Comparison of ENCODE assay signal across 10 cellular contexts in the genomic region with DNA sequence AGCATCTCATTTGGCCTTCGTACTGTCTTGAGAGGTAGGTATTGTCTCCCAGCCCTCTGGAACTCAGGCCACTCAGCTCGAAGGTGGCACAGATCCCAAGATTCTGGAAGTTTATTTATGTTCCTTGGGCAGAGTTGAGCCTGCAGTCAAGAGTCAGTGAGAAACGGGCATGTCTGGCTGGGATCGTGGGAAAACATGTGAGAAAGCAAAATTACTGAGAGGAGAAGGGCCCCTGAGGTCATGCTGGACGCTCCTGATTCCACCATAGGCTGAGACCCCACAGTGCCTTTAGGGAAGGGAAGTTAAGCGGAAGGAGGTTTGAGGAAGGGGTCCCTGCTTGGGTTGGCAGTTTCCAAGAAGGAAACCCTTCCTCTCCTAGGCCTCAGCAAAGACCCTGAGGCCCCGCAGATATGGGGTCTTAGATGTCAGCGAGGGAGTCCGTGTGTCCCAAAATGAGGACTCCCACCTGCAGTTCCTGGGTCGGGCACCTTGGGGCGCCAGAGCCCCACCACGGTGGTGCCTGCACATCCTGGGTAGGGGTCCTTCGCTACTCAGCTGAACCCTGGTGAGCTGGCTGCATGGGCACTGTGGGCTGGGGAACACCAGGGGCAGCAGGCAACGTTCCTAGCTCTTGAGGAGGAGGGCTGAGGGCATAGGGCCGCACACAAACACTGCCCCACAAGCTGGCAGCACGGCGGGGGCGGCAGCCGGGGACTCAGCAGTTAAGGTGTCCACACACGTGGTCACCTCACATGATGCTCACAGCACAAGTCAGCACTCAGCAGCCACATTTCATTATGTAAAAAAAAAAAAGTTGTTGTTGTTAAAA. TPM values are rescaled to one million over a fixed set of nuclear protein-coding genes. Genes with fewer than 3 reads are reported as not detected.
DNase-seq lines count a peak whose midpoint lies in the region; ATAC-seq, FAIRE-seq and TF ChIP-seq lines count a peak whose summit lies in the region.
"Had no signal": no experiment of that assay in that cellular context is flagged by ENCODE, and none has a peak within 500 bp of the region (broad histone marks: within the 10 kb centered on the region; RNA-seq: fewer than 3 reads in every experiment).

No MANE protein-coding gene starts in this region.

- TF ChIP-seq CTCF in GM10248 (IDR thresholded peaks at IDR 0.05; ENCODE audit: control extremely low read depth, extremely low read depth, low read depth, missing control alignments): peak; percentile 42
- TF ChIP-seq CTCF in bronchial epithelial cell (IDR thresholded peaks at IDR 0.05; ENCODE audit: insufficient read depth, low read length, severe bottlenecking): peak; percentile 61
- peak; percentile 57 for TF ChIP-seq CTCF in lower lobe of right lung (IDR thresholded peaks at IDR 0.05)
- peak; percentile 29 to 72 (median 65) for TF ChIP-seq CTCF in tibial nerve (IDR thresholded peaks at IDR 0.05)

- intact Hi-C loops in lower lobe of right lung (cut with DNase I): no loop called here

- H3K4me1 ChIP-seq in lower lobe of right lung (peaks cover 13% of the 10 kb centered on the region), tibial nerve (peaks cover 0 to 53% (median 6%) of the 10 kb centered on the region in 4 donors)
- H3K4me1 ChIP-seq: pancreas had no signal

- no peak for FAIRE-seq in bronchial epithelial cell (lab: Jason Lieb, UNC)
- FAIRE-seq: pancreas had no signal

- CTCF ChIA-PET in GM10248 (lab: Yijun Ruan, JAX): interaction anchor here (0.7 to 18.1 kb wide), 19 partner anchors 9 to 222 kb away, joined by 3 to 306 read pairs (median 4); a partner anchor contains a TSS

- H3K27ac ChIP-seq in lower lobe of right lung (no peak overlapping the region), tibial nerve (peak overlapping the region; percentile 43 to 86 (median 68))
- H3K27ac ChIP-seq: pancreas, SJCRH30 had no signal

- TF ChIP-seq POLR2A in tibial nerve (IDR thresholded peaks at IDR 0.05): no peak

- ATAC-seq in lower lobe of right lung (peak; percentile 2 to 6), GM21786 (IDR thresholded peaks at IDR 0.05; ENCODE audit: unreplicated experiment) (no peak), HG03139 (IDR thresholded peaks at IDR 0.05; ENCODE audit: unreplicated experiment) (no peak)

- DNase-seq in GM10248 (ENCODE audit: extremely low spot score): no peak
- peak; percentile 42 for DNase-seq in NCI-H69 (lab: John Stamatoyannopoulos, UW)
- DNase-seq in bronchial epithelial cell (ENCODE audit: low read depth): no peak
- DNase-seq in lower lobe of right lung: no peak
- no peak for DNase-seq in tibial nerve (ENCODE audit: low spot score in 2 of 2)
- no peak for DNase-seq in putamen (ENCODE audit: low spot score)

- peaks cover 33% of the 10 kb centered on the region for H3K36me3 ChIP-seq in bronchial epithelial cell (ENCODE audit: control insufficient read depth, insufficient read depth, low read length)
- peaks cover 48% of the 10 kb centered on the region for H3K36me3 ChIP-seq in lower lobe of right lung
- peaks cover 12 to 42% (median 18%) of the 10 kb centered on the region in 3 donors for H3K36me3 ChIP-seq in tibial nerve

- H3K27me3 ChIP-seq in bronchial epithelial cell (ENCODE audit: control insufficient read depth, insufficient read depth, low read length) (no peaks in the 10 kb centered on the region), lower lobe of right lung (ENCODE audit: low read depth) (no peaks in the 10 kb centered on the region), tibial nerve (no peaks in the 10 kb centered on the region)
- H3K27me3 ChIP-seq: pancreas, SJCRH30 had no signal

- POLR2A ChIA-PET in GM10248 (lab: Yijun Ruan, JAX): interaction anchor here (1.0 to 1.3 kb wide), 2 partner anchors 12 to 14 kb away, joined by 3 to 4 read pairs; no protein-coding TSS in a partner anchor

- no peak overlapping the region for H3K4me3 ChIP-seq in bronchial epithelial cell (ENCODE audit: low read depth, low read length)
- no peak overlapping the region for H3K4me3 ChIP-seq in lower lobe of right lung
- no peak overlapping the region for H3K4me3 ChIP-seq in tibial nerve
- H3K4me3 ChIP-seq: pancreas, SJCRH30 had no signal

- TF ChIP-seq EP300 in tibial nerve (IDR thresholded peaks at IDR 0.05): peak in 1 of 2 donors; percentile 57

- H3K9me3 ChIP-seq in lower lobe of right lung: no peaks in the 10 kb centered on the region
- H3K9me3 ChIP-seq in tibial nerve: no peaks in the 10 kb centered on the region
- H3K9me3 ChIP-seq: pancreas, SJCRH30 had no signal

- 33 to 43% methylated on average over 12 to 18 of the region's 20 CpGs for WGBS in tibial nerve, 2 donors

RNA-seq across cellular contexts. Expression of a gene that starts 12.3 kb away (rescaled TPM):
- total RNA-seq in bronchial epithelial cell (1.8 and 16.9 TPM in 2 replicates), lower lobe of right lung (28.9 TPM), tibial nerve (1 to 10 TPM; 1.8 to 4.6 (median 3.5) TPM)

RNA-seq across cellular contexts. Expression of a gene that starts 26.6 kb away (rescaled TPM):
- total RNA-seq in bronchial epithelial cell: 561 and 638 TPM in 2 replicates
- total RNA-seq in lower lobe of right lung: 235 TPM
- total RNA-seq in tibial nerve: 100 to 1,000 TPM; 371 to 501 (median 419) TPM

RNA-seq across cellular contexts. Expression of a gene that starts 52.8 kb away (rescaled TPM):
- total RNA-seq in bronchial epithelial cell: 5.8 and 7.4 TPM in 2 replicates
- 17.7 TPM for total RNA-seq in lower lobe of right lung
- 10 to 100 TPM in 3 of 4 donors, 1 to 10 TPM in 1; 9.4 to 25.5 (median 13.6) TPM for total RNA-seq in tibial nerve

RNA-seq across cellular contexts. Expression of a gene that starts 58.8 kb away (rescaled TPM):
- total RNA-seq in bronchial epithelial cell (0.13 and 0.53 TPM in 2 replicates), lower lobe of right lung (0.74 TPM), tibial nerve (1 to 10 TPM in 1 of 4 donors, under 1 TPM in 3; under 0.01 to 1.2 (median 0.43) TPM)

Comparison
In these comparisons a context has a peak if more than half of its experiments do, and no peak if none do; other contexts are left out.
1. ATAC-seq: peak in lower lobe of right lung (2 of 2); none in GM21786 (single experiment) and HG03139 (single experiment).
2. Peak in every context shown above with its lines, with median percentiles within 50 percentile points of each other: CTCF ChIP-seq.